ENCODE assay signal across 8 cellular contexts in the genomic region with DNA sequence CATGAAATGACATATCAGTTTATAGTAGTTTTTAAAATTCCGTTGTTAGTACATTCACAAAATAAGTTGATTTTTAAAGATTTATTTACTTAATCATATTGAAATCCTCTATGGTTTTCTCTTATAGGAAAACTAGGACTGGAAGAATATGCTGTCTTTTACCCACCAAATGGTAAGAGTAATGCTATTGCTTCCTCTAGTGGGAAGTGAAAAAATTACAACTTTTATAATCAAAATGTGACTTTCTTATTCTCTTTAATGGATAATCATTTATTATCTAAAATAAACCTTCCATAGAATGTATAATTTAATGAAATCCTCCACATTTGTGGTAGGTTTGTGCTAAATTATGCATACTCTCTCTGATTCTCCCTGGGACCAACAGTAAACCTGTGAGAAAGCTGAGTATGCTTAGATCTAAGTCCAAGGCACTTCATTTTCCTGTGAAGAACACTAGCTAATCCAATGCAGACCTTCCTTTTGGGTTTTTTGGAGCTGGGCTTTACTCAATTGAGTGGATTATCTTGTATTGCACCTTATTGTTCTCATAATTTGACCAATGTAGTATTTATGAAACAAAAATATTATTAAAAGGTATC.
DNase-seq lines count a peak whose midpoint lies in the region; ATAC-seq, FAIRE-seq and TF ChIP-seq lines count a peak whose summit lies in the region.

No MANE protein-coding gene starts in this region.

- peaks cover 5% of the 10 kb centered on the region; the same call in 1 of the 2 replicates for H3K36me3 ChIP-seq in MG63

- ATAC-seq in GM21825 (IDR thresholded peaks at IDR 0.05; ENCODE audit: unreplicated experiment): no peak

- TF ChIP-seq CTCF in GM12872 (IDR thresholded peaks at IDR 0.05; ENCODE audit: insufficient read depth, low read depth, low read length): peak; percentile 30; the same call in 1 of the 3 replicates

- peak; percentile 65 for FAIRE-seq in RCC 7860 (lab: Jason Lieb, UNC)

- no peaks in the 10 kb centered on the region for H3K27me3 ChIP-seq in MG63

- H3K4me3 ChIP-seq in MG63: no peak overlapping the region

- DNase-seq in A172 (ENCODE audit: low spot score) (peak; percentile 11), RCC 7860 (ENCODE audit: low spot score) (peak; percentile 32), foreskin melanocyte (peak; percentile 23), MG63 (no peak), HuH-7.5 (ENCODE audit: low spot score) (no peak)
- DNase-seq in stimulated activated CD8-positive, alpha-beta memory T cell treated with anti-CD3 and anti-CD28 coated beads, Interleukin-4, amount 100 ng/mL, for 48 hours: no peak

- no peaks in the 10 kb centered on the region for H3K9me3 ChIP-seq in MG63

Comparison
In these comparisons a context has a peak if more than half of its experiments do, and no peak if none do; other contexts are left out.
1. DNase-seq: peak in A172 (single experiment), RCC 7860 (single experiment) and foreskin melanocyte (single experiment); none in MG63 (single experiment), HuH-7.5 (single experiment) and stimulated activated CD8-positive, alpha-beta memory T cell treated with anti-CD3 and anti-CD28 coated beads, Interleukin-4, amount 100 ng/mL, for 48 hours (single experiment).